ENCODE assay signal across 8 cellular contexts in genomic region chr11:119207300-119207570, GRCh38. TPM values are rescaled to one million over a fixed set of nuclear protein-coding genes. Genes with fewer than 3 reads are reported as not detected.
DNase-seq lines count a peak whose midpoint lies in the region; ATAC-seq and TF ChIP-seq lines count a peak whose summit lies in the region.

No MANE protein-coding gene starts in this region.

- no peaks in the 10 kb centered on the region for H3K9me2 ChIP-seq in Karpas-422 (replicated peaks; ENCODE audit: insufficient read depth, low read length)

- H3K27me3 ChIP-seq in Karpas-422 (ENCODE audit: low read length): no peaks in the 10 kb centered on the region

- H3K9ac ChIP-seq in Karpas-422 (ENCODE audit: low read length): peak overlapping the region; percentile 88

- H3K9me3 Mint-ChIP-seq in CD14-positive monocyte: no peaks in the 10 kb centered on the region
- H3K9me3 Mint-ChIP-seq in natural killer cell treated with Interleukin-12 subunit alpha and Interleukin-12 subunit beta and Interleukin-15 and Interleukin-18, amount 100 ng/mL, for 72 hours: no peaks in the 10 kb centered on the region

- H3K4me3 ChIP-seq in Karpas-422 (ENCODE audit: low read length): peak overlapping the region; percentile 90

- no peak for ATAC-seq in natural killer cell treated with Interleukin-12 subunit alpha and Interleukin-12 subunit beta and Interleukin-15 and Interleukin-18, amount 100 ng/mL, for 72 hours
- ATAC-seq in GM18519 (IDR thresholded peaks at IDR 0.05; ENCODE audit: low FRiP score, unreplicated experiment): no peak

- H3K4me1 ChIP-seq in Karpas-422 (ENCODE audit: low read length): peaks cover 24% of the 10 kb centered on the region

- H3K27me3 Mint-ChIP-seq in CD14-positive monocyte (ENCODE audit: low read depth in 3 of 3): no peaks in the 10 kb centered on the region
- H3K27me3 Mint-ChIP-seq in natural killer cell treated with Interleukin-12 subunit alpha and Interleukin-12 subunit beta and Interleukin-15 and Interleukin-18, amount 100 ng/mL, for 72 hours: no peaks in the 10 kb centered on the region

- H3K9me3 ChIP-seq in Karpas-422 (ENCODE audit: low read length): no peaks in the 10 kb centered on the region

- H3K27ac Mint-ChIP-seq in CD14-positive monocyte: peak overlapping the region; percentile 87 to 97 (median 95)
- peak overlapping the region; percentile 81 to 98 for H3K27ac Mint-ChIP-seq in natural killer cell treated with Interleukin-12 subunit alpha and Interleukin-12 subunit beta and Interleukin-15 and Interleukin-18, amount 100 ng/mL, for 72 hours

- peak overlapping the region; percentile 77 for H3K27ac ChIP-seq in Karpas-422 (ENCODE audit: low read length)

- H3K36me3 Mint-ChIP-seq in CD14-positive monocyte: peaks cover 0 to 3% of the 10 kb centered on the region in 2 donors
- no peaks in the 10 kb centered on the region for H3K36me3 Mint-ChIP-seq in natural killer cell treated with Interleukin-12 subunit alpha and Interleukin-12 subunit beta and Interleukin-15 and Interleukin-18, amount 100 ng/mL, for 72 hours

- H3K4me1 Mint-ChIP-seq in CD14-positive monocyte: peaks cover 45% of the 10 kb centered on the region
- H3K4me1 Mint-ChIP-seq in natural killer cell treated with Interleukin-12 subunit alpha and Interleukin-12 subunit beta and Interleukin-15 and Interleukin-18, amount 100 ng/mL, for 72 hours (ENCODE audit: low read depth in 2 of 2): peaks cover 20 to 23% of the 10 kb centered on the region in 2 donors

- H3K36me3 ChIP-seq in Karpas-422 (ENCODE audit: insufficient read depth, low read length): no peaks in the 10 kb centered on the region

- H4K20me1 ChIP-seq in Karpas-422 (ENCODE audit: insufficient read depth, low read depth, low read length): no peaks in the 10 kb centered on the region

- H2AFZ ChIP-seq in Karpas-422 (ENCODE audit: low read length): no peak overlapping the region; the same call in 1 of the 2 replicates

- DNase-seq in CD14-positive monocyte (ENCODE audit: low spot score) (no peak), Karpas-422 (peak; percentile 49), dermis blood vessel endothelial cell (peak; percentile 19), SHP77 (lab: John Stamatoyannopoulos, UW) (no peak), NCI-H2196 (lab: John Stamatoyannopoulos, UW; ENCODE audit: unreplicated experiment) (no peak), OCI-M1 (lab: John Stamatoyannopoulos, UW) (no peak)
- DNase-seq in natural killer cell treated with Interleukin-12 subunit alpha and Interleukin-12 subunit beta and Interleukin-15 and Interleukin-18, amount 100 ng/mL, for 72 hours (ENCODE audit: low spot score): no peak

- H3K4me3 Mint-ChIP-seq in CD14-positive monocyte: peak overlapping the region; percentile 97 to 99
- peak overlapping the region; percentile 95 for H3K4me3 Mint-ChIP-seq in natural killer cell treated with Interleukin-12 subunit alpha and Interleukin-12 subunit beta and Interleukin-15 and Interleukin-18, amount 100 ng/mL, for 72 hours

- TF ChIP-seq CTCF in CD14-positive monocyte (IDR thresholded peaks at IDR 0.05): no peak

- H3K79me2 ChIP-seq in Karpas-422 (ENCODE audit: low read length): peaks cover 53% of the 10 kb centered on the region

- peak overlapping the region; percentile 84 for H3K4me2 ChIP-seq in Karpas-422 (ENCODE audit: low read depth, low read length, poor library complexity, severe bottlenecking)

- intact Hi-C loops in CD14-positive monocyte (cut with micrococcal nuclease): no loop called here

RNA-seq across cellular contexts. Expression of gene CBL, which starts 1.1 kb away (rescaled TPM):
- polyA plus RNA-seq in CD14-positive monocyte: 10 to 100 TPM in 1 of 2 donors, 1 to 10 TPM in 1; 7.6 to 24.0 TPM
- total RNA-seq in Karpas-422 (2014; rRNA removed; shearing (Covaris generic); ENCODE audit: low replicate concordance): 18.0 and 34.0 TPM in 2 replicates
- 13.8 and 22.8 TPM in 2 replicates for total RNA-seq in dermis blood vessel endothelial cell
- 10 to 100 TPM; 29.1 to 50.5 TPM for total RNA-seq in natural killer cell treated with Interleukin-12 subunit alpha and Interleukin-12 subunit beta and Interleukin-15 and Interleukin-18, amount 100 ng/mL, for 72 hours

RNA-seq across cellular contexts. Expression of gene NHERF4, which starts 22.0 kb away (rescaled TPM):
- under 1 TPM in 1 of 2 donors, not detected in 1; 0.09 TPM for polyA plus RNA-seq in CD14-positive monocyte
- total RNA-seq in Karpas-422 (2014; rRNA removed; shearing (Covaris generic); ENCODE audit: low replicate concordance): not detected in 2 replicates
- not detected in 2 replicates for total RNA-seq in dermis blood vessel endothelial cell
- total RNA-seq in natural killer cell treated with Interleukin-12 subunit alpha and Interleukin-12 subunit beta and Interleukin-15 and Interleukin-18, amount 100 ng/mL, for 72 hours: under 1 TPM in 1 of 2 donors, not detected in 1; 0.64 TPM

RNA-seq across cellular contexts. Expression of gene NLRX1, which starts 38.7 kb away (rescaled TPM):
- 10 to 100 TPM; 14.2 to 15.5 TPM for polyA plus RNA-seq in CD14-positive monocyte
- 2.7 and 7.5 TPM in 2 replicates for total RNA-seq in Karpas-422 (2014; rRNA removed; shearing (Covaris generic); ENCODE audit: low replicate concordance)
- total RNA-seq in dermis blood vessel endothelial cell: 18.4 and 22.0 TPM in 2 replicates
- total RNA-seq in natural killer cell treated with Interleukin-12 subunit alpha and Interleukin-12 subunit beta and Interleukin-15 and Interleukin-18, amount 100 ng/mL, for 72 hours: 10 to 100 TPM; 13.0 to 14.1 TPM

RNA-seq across cellular contexts. Expression of gene ABCG4, which starts 58.4 kb away (rescaled TPM):
- polyA plus RNA-seq in CD14-positive monocyte: not detected
- not detected in 2 replicates for total RNA-seq in Karpas-422 (2014; rRNA removed; shearing (Covaris generic); ENCODE audit: low replicate concordance)
- 0.05 and 0.17 TPM in 2 replicates for total RNA-seq in dermis blood vessel endothelial cell
- not detected for total RNA-seq in natural killer cell treated with Interleukin-12 subunit alpha and Interleukin-12 subunit beta and Interleukin-15 and Interleukin-18, amount 100 ng/mL, for 72 hours

Comparison
In these comparisons a context has a peak if more than half of its experiments do, and no peak if none do; other contexts are left out.
1. DNase-seq: peak in Karpas-422 (single experiment) and dermis blood vessel endothelial cell (single experiment); none in CD14-positive monocyte (single experiment), natural killer cell treated with Interleukin-12 subunit alpha and Interleukin-12 subunit beta and Interleukin-15 and Interleukin-18, amount 100 ng/mL, for 72 hours (single experiment), SHP77 (0 of 2), NCI-H2196 (single experiment) and OCI-M1 (single experiment).